1 cellular context compared by ENCODE assay signal in genomic region chr15:45375836-45376235, GRCh38.
TF ChIP-seq lines count a peak whose summit lies in the region.

No MANE protein-coding gene starts in this region.

TF ChIP-seq in K562, 482 proteins besides CTCF, POLR2A, EP300 and RAD21:
- TF ChIP-seq ZNF280B (CRISPR knock-in tag; IDR thresholded peaks at IDR 0.05) (no peak), TEAD1 (CRISPR knock-in tag; IDR thresholded peaks at IDR 0.05) (no peak), MIER1 (IDR thresholded peaks at IDR 0.05; ENCODE audit: low read depth) (no peak), HMGN3 (IDR thresholded peaks at IDR 0.05; ENCODE audit: borderline replicate concordance, extremely low read depth, insufficient read length, low read depth, low read length) (no peak), RAD51 (IDR thresholded peaks at IDR 0.05; ENCODE audit: borderline replicate concordance, low read depth) (peak; percentile 56; the same call in 1 of the 2 replicates), TFE3 (CRISPR knock-in tag; IDR thresholded peaks at IDR 0.05) (peak; percentile 89), MCM7 (IDR thresholded peaks at IDR 0.05) (no peak)
